9 cellular contexts compared by ENCODE assay signal in genomic region chr11:93737904-93738612, GRCh38. TPM values are rescaled to one million over a fixed set of nuclear protein-coding genes. Genes with fewer than 3 reads are reported as not detected.
DNase-seq lines count a peak whose midpoint lies in the region; ATAC-seq, FAIRE-seq and TF ChIP-seq lines count a peak whose summit lies in the region.
"Had no signal": no experiment of that assay in that cellular context is flagged by ENCODE, and none has a peak within 500 bp of the region (broad histone marks: within the 10 kb centered on the region; RNA-seq: fewer than 3 reads in every experiment).

No MANE protein-coding gene starts in this region.

- peak overlapping the region; percentile 99 for H3K9ac ChIP-seq in astrocyte (ENCODE audit: low read length)

- no peak for TF ChIP-seq CTCF in Caco-2 (IDR thresholded peaks at IDR 0.05; ENCODE audit: insufficient read depth in 1 of 2, low read depth in 1 of 2, low read length in 1 of 2, severe bottlenecking in 1 of 2, unreplicated experiment in 1 of 2)
- no peak for TF ChIP-seq CTCF in astrocyte (IDR thresholded peaks at IDR 0.05; ENCODE audit: insufficient read depth, low read depth, low read length)

- H3K27me3 Mint-ChIP-seq in Caco-2 (ENCODE audit: insufficient read depth, unreplicated experiment): no peaks in the 10 kb centered on the region
- H3K27me3 Mint-ChIP-seq in astrocyte (ENCODE audit: low read depth, unreplicated experiment): no peaks in the 10 kb centered on the region

- peaks cover 44% of the 10 kb centered on the region for H3K4me1 ChIP-seq in Caco-2
- peaks cover 12% of the 10 kb centered on the region for H3K4me1 ChIP-seq in astrocyte (ENCODE audit: insufficient read depth, low read length)
- peaks cover 12 to 29% of the 10 kb centered on the region in 2 donors for H3K4me1 ChIP-seq in muscle layer of duodenum (ENCODE audit: control insufficient read depth in 1 of 2, insufficient read depth in 2 of 2, low read length in 2 of 2)

- peak overlapping the region; percentile 86 for H3K4me2 ChIP-seq in astrocyte (ENCODE audit: low read length)

- no peaks in the 10 kb centered on the region for H3K9me3 Mint-ChIP-seq in Caco-2 (ENCODE audit: unreplicated experiment)
- no peaks in the 10 kb centered on the region for H3K9me3 Mint-ChIP-seq in astrocyte (ENCODE audit: unreplicated experiment)

- BruUV-seq in Caco-2 (replicated peaks; lab: Mats Ljungman, UMichigan): no TSS peak

- no peak for DNase-seq in Caco-2
- DNase-seq in KBM-7: peak; percentile 34
- peak; percentile 18 for DNase-seq in astrocyte (ENCODE audit: low read depth)
- DNase-seq in T-helper 9 cell: no peak
- no peak for DNase-seq in GM19239 (ENCODE audit: insufficient read length, low spot score)
- DNase-seq: activated CD4-positive, alpha-beta T cell treated with anti-CD3 and anti-CD28 coated beads for 1 hour had no signal

- peaks cover 93% of the 10 kb centered on the region for H3K79me2 ChIP-seq in astrocyte (ENCODE audit: insufficient read depth, low read length)

- intact Hi-C loops in Caco-2 (cut with micrococcal nuclease; ENCODE audit: unreplicated experiment): no loop called here

- CTCF ChIA-PET in Caco-2 (lab: Charles Lee): no interaction called here

- peak overlapping the region; percentile 89 for H3K4me3 Mint-ChIP-seq in Caco-2 (ENCODE audit: unreplicated experiment)
- H3K4me3 Mint-ChIP-seq in astrocyte (ENCODE audit: unreplicated experiment): peak overlapping the region; percentile 100

- H3K4me3 ChIP-seq in Caco-2 (ENCODE audit: low read depth, low read length) (no peak overlapping the region), astrocyte (ENCODE audit: insufficient read depth, low read depth, low read length) (peak overlapping the region; percentile 95), muscle layer of duodenum (ENCODE audit: low read depth in 1 of 2, low read length in 2 of 2) (peak overlapping the region; percentile 15 to 88)

- FAIRE-seq in astrocyte (lab: Jason Lieb, UNC) (no peak), GM19239 (lab: Jason Lieb, UNC) (no peak)

- ATAC-seq in HG02970 (IDR thresholded peaks at IDR 0.05; ENCODE audit: low FRiP score, unreplicated experiment) (no peak), HG03520 (IDR thresholded peaks at IDR 0.05; ENCODE audit: unreplicated experiment) (no peak)

- H3K36me3 ChIP-seq in Caco-2 (ENCODE audit: control insufficient read depth, insufficient read depth, low read length) (peaks cover 12% of the 10 kb centered on the region; the same call in 1 of the 2 replicates), astrocyte (ENCODE audit: insufficient read depth, low read length) (peaks cover 57% of the 10 kb centered on the region), muscle layer of duodenum (ENCODE audit: control insufficient read depth in 1 of 2, insufficient read depth in 2 of 2, low read length in 2 of 2) (peaks cover 51 to 65% of the 10 kb centered on the region in 2 donors)

- H3K27ac ChIP-seq in astrocyte (ENCODE audit: low read depth, low read length) (peak overlapping the region; percentile 34), muscle layer of duodenum (ENCODE audit: low read length) (no peak overlapping the region)

- peak overlapping the region; percentile 98 for H3K27ac Mint-ChIP-seq in Caco-2 (ENCODE audit: unreplicated experiment)
- peak overlapping the region; percentile 80 for H3K27ac Mint-ChIP-seq in astrocyte (ENCODE audit: unreplicated experiment)

- H3K9me3 ChIP-seq in Caco-2 (no peaks in the 10 kb centered on the region), astrocyte (ENCODE audit: insufficient read depth, low read depth, low read length) (no peaks in the 10 kb centered on the region), muscle layer of duodenum (ENCODE audit: control insufficient read depth in 1 of 2, low read length in 2 of 2) (no peaks in the 10 kb centered on the region)

- peaks cover 48% of the 10 kb centered on the region for H3K4me1 Mint-ChIP-seq in Caco-2 (ENCODE audit: low read depth, unreplicated experiment)
- peaks cover 45% of the 10 kb centered on the region for H3K4me1 Mint-ChIP-seq in astrocyte (ENCODE audit: low read depth, unreplicated experiment)

- in situ Hi-C loops in KBM-7 (cut with MboI; ENCODE audit: low pct_unique_long_range_greater_than_20kb, low sequenced_read_pairs): no loop called here

- POLR2A ChIA-PET in Caco-2 (lab: Charles Lee): interaction anchor here (0.7 to 1.1 kb wide), 2 partner anchors 9 to 48 kb away, joined by 3 to 10 read pairs; no protein-coding TSS in a partner anchor

- H4K20me1 ChIP-seq in astrocyte (ENCODE audit: insufficient read depth, low read length): peaks cover 71% of the 10 kb centered on the region

- H2AFZ ChIP-seq in astrocyte (ENCODE audit: low read depth, low read length): no peak overlapping the region

- H3K36me3 Mint-ChIP-seq in Caco-2 (ENCODE audit: insufficient read depth, unreplicated experiment) (peaks cover 94% of the 10 kb centered on the region), astrocyte (ENCODE audit: low read depth, unreplicated experiment) (peaks cover 35% of the 10 kb centered on the region)

- H3K27me3 ChIP-seq in Caco-2 (replicated peaks; ENCODE audit: control insufficient read depth, insufficient read depth, low read length) (no peaks in the 10 kb centered on the region), astrocyte (ENCODE audit: insufficient read depth, low read length) (no peaks in the 10 kb centered on the region), muscle layer of duodenum (ENCODE audit: low read depth, low read length) (no peaks in the 10 kb centered on the region)

RNA-seq across cellular contexts. Expression of gene TAF1D, which starts 3.2 kb away (rescaled TPM):
- total RNA-seq in Caco-2 (2022): 354 and 376 TPM in 2 replicates
- total RNA-seq in astrocyte: 131 and 145 TPM in 2 replicates

RNA-seq across cellular contexts. Expression of gene C11orf54, which starts 3.4 kb away (rescaled TPM):
- total RNA-seq in Caco-2 (2022): 20.7 and 21.5 TPM in 2 replicates
- 12.7 and 14.8 TPM in 2 replicates for total RNA-seq in astrocyte

RNA-seq across cellular contexts. Expression of gene MED17, which starts 46.0 kb away (rescaled TPM):
- total RNA-seq in Caco-2 (2022) (54.0 and 63.5 TPM in 2 replicates), astrocyte (37.0 and 40.0 TPM in 2 replicates)

Comparison
In these comparisons a context has a peak if more than half of its experiments do, and no peak if none do; other contexts are left out.
1. DNase-seq: peak in KBM-7 (single experiment) and astrocyte (single experiment); none in Caco-2 (0 of 2), T-helper 9 cell (single experiment) and GM19239 (single experiment).